ENCODE assay signal across 22 cellular contexts in the genomic region with DNA sequence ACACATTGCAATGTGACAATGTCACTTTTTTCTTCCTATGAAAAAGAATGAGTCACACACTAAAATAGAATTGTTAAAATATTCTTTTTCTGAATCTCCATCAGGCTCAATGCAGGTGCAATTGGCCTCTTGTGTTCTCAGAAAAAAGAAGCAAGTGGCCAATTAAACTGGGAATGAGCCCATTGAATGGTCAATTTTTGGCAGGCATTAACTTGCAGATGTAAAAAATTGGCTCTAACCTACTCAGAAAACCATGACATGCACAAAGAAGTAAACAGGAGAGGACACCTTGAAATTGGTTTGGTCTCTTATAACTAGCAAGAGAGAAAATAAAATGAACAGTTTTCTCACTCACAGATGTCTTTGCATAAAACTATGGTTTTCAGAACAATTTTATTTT.
"Had no signal": no experiment of that assay in that cellular context is flagged by ENCODE, and none has a peak within 500 bp of the region (broad histone marks: within the 10 kb centered on the region; RNA-seq: fewer than 3 reads in every experiment).

No MANE protein-coding gene starts in this region.

- H3K9me3 ChIP-seq: esophagus muscularis mucosa, gastroesophageal sphincter, ovary, psoas muscle, vagina had no signal

- H3K36me3 ChIP-seq: esophagus muscularis mucosa, gastroesophageal sphincter, heart left ventricle, ovary, vagina had no signal

- H3K4me3 ChIP-seq: esophagus muscularis mucosa, gastroesophageal sphincter, heart left ventricle, lung, ovary, psoas muscle, vagina had no signal

- H3K27ac ChIP-seq: esophagus muscularis mucosa, gastroesophageal sphincter, heart left ventricle, ovary, psoas muscle, vagina had no signal

- H3K4me1 ChIP-seq: esophagus muscularis mucosa, gastroesophageal sphincter, heart left ventricle, psoas muscle, vagina had no signal

- ATAC-seq: gastroesophageal sphincter; heart left ventricle; left lobe of liver; natural killer cell; psoas muscle; right cardiac atrium; stimulated activated naive CD8-positive, alpha-beta T cell treated with anti-CD3 and anti-CD28 coated beads, Interleukin-15, amount 100 ng/mL, for 72 hours; WTC11 had no signal

- DNase-seq: activated CD4-positive, alpha-beta memory T cell treated with anti-CD3 and anti-CD28 coated beads for 36 hours; activated CD4-positive, alpha-beta T cell treated with anti-CD3 and anti-CD28 coated beads for 4 hours; activated naive CD8-positive, alpha-beta T cell treated with anti-CD3 and anti-CD28 coated beads for 36 hours; activated T-cell treated with anti-CD3 and anti-CD28 coated beads for 4 hours; amniotic stem cell; effector CD4-positive, alpha-beta T cell; heart left ventricle; kidney; natural killer cell; ovary; psoas muscle; right cardiac atrium; stimulated activated CD4-positive, alpha-beta T cell treated with anti-CD3 and anti-CD28 coated beads, Interleukin-15, amount 100 ng/mL, for 24 hours; stimulated activated CD4-positive, alpha-beta T cell treated with anti-CD3 and anti-CD28 coated beads, Interleukin-2, amount 100 ng/mL, for 48 hours; stimulated activated naive CD8-positive, alpha-beta T cell treated with anti-CD3 and anti-CD28 coated beads, Interleukin-15, amount 100 ng/mL, for 72 hours; trophoblast cell had no signal

- H3K27me3 ChIP-seq: esophagus muscularis mucosa, gastroesophageal sphincter, heart left ventricle, ovary, vagina had no signal
